ENCODE assay signal across 19 cellular contexts in the genomic region with DNA sequence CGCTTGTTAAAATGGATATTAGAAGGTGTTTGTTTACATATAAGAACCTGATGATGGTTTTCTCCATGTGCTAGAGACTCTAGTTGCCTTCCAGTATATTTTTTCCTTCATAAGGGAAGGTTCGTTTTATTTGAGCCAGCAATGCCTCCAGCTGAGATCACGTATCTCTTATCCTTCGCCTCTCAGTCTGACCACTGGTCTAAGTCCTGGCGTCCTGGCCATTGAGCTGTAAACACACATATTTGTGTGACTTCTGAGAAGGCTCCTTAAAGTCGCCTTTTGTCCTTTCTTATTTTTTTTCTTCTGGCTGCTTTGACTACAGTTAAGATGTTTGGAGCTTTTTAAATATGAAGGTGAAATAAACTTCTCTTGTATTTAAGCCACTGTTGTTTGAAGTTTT. TPM values are rescaled to one million over a fixed set of nuclear protein-coding genes. Genes with fewer than 3 reads are reported as not detected.
DNase-seq lines count a peak whose midpoint lies in the region; ATAC-seq, FAIRE-seq and TF ChIP-seq lines count a peak whose summit lies in the region.
"Had no signal": no experiment of that assay in that cellular context is flagged by ENCODE, and none has a peak within 500 bp of the region (broad histone marks: within the 10 kb centered on the region; RNA-seq: fewer than 3 reads in every experiment).

No MANE protein-coding gene starts in this region.

- H3K9me3 Mint-ChIP-seq in activated naive CD8-positive, alpha-beta T cell treated with anti-CD3 and anti-CD28 coated beads, Interleukin-2, amount 50 U/mL, for 24 hours = no peaks in the 10 kb centered on the region
- H3K9me3 Mint-ChIP-seq in activated naive CD8-positive, alpha-beta T cell treated with anti-CD3 and anti-CD28 coated beads for 36 hours = peaks cover 2% of the 10 kb centered on the region
- no peaks in the 10 kb centered on the region for H3K9me3 Mint-ChIP-seq in nephron progenitor cell
- H3K9me3 Mint-ChIP-seq: CD4-positive, CD25-positive, alpha-beta regulatory T cell; CD8-positive, alpha-beta memory T cell; H9 had no signal

- H3K36me3 ChIP-seq in SJCRH30 (0 out of 2 replicates have a peak, but pooled peaks cover 3% of the 10 kb centered on the region), K562 (ENCODE audit: control insufficient read depth, insufficient read depth, low read length) (peaks cover 16% of the 10 kb centered on the region)

- TF ChIP-seq RAD21 in K562 (CRISPR knock-in tag; conservative IDR thresholded peaks at IDR 0.05 in 1 of 2, IDR thresholded peaks at IDR 0.05 in 1 of 2) = no peak

- peaks cover 71% of the 10 kb centered on the region for H3K4me1 Mint-ChIP-seq in activated naive CD8-positive, alpha-beta T cell treated with anti-CD3 and anti-CD28 coated beads, Interleukin-2, amount 50 U/mL, for 24 hours
- H3K4me1 Mint-ChIP-seq in activated naive CD8-positive, alpha-beta T cell treated with anti-CD3 and anti-CD28 coated beads for 36 hours = peaks cover 46% of the 10 kb centered on the region
- H3K4me1 Mint-ChIP-seq in nephron progenitor cell = peaks cover 15% of the 10 kb centered on the region
- H3K4me1 Mint-ChIP-seq: H9 had no signal

- no peaks in the 10 kb centered on the region for H3K27me3 Mint-ChIP-seq in activated naive CD8-positive, alpha-beta T cell treated with anti-CD3 and anti-CD28 coated beads, Interleukin-2, amount 50 U/mL, for 24 hours
- H3K27me3 Mint-ChIP-seq in activated naive CD8-positive, alpha-beta T cell treated with anti-CD3 and anti-CD28 coated beads for 36 hours = no peaks in the 10 kb centered on the region
- no peaks in the 10 kb centered on the region for H3K27me3 Mint-ChIP-seq in nephron progenitor cell (ENCODE audit: low read depth, poor library complexity)
- H3K27me3 Mint-ChIP-seq: CD4-positive, CD25-positive, alpha-beta regulatory T cell; CD8-positive, alpha-beta memory T cell had no signal

- FAIRE-seq in K562 (lab: Jason Lieb, UNC) = peak; percentile 46
- FAIRE-seq: G401.6, GM12891, H1 had no signal

- CTCF ChIA-PET in K562 (lab: Yijun Ruan, JAX; ENCODE audit: low intra/inter-chr PET ratio) = no interaction called here

- H3K27ac Mint-ChIP-seq in activated naive CD8-positive, alpha-beta T cell treated with anti-CD3 and anti-CD28 coated beads, Interleukin-2, amount 50 U/mL, for 24 hours = peak overlapping the region; percentile 78
- H3K27ac Mint-ChIP-seq in activated naive CD8-positive, alpha-beta T cell treated with anti-CD3 and anti-CD28 coated beads for 36 hours = no peak overlapping the region
- H3K27ac Mint-ChIP-seq in nephron progenitor cell = no peak overlapping the region
- H3K27ac Mint-ChIP-seq: CD4-positive, CD25-positive, alpha-beta regulatory T cell; H9 had no signal

- H3K4me3 ChIP-seq in SJCRH30 = no peak overlapping the region
- H3K4me3 ChIP-seq in K562 = no peak overlapping the region
- H3K4me3 ChIP-seq: BLaER1 had no signal

- no peak overlapping the region for H2AFZ ChIP-seq in K562 (ENCODE audit: low read depth, low read length)

- H3K9me3 ChIP-seq in SJCRH30 (replicated peaks) = no peaks in the 10 kb centered on the region
- no peaks in the 10 kb centered on the region for H3K9me3 ChIP-seq in K562 (replicated peaks; ENCODE audit: control insufficient read depth, insufficient read depth, low read depth, low read length)
- H3K9me3 ChIP-seq: BLaER1 had no signal

- no peak for TF ChIP-seq CTCF in K562 (IDR thresholded peaks at IDR 0.05 in 2 of 3, conservative IDR thresholded peaks at IDR 0.05 in 1 of 3; ENCODE audit: insufficient read depth in 2 of 3, low read depth in 1 of 3, low read length in 3 of 3)
- no peak for TF ChIP-seq CTCF in nephron progenitor cell (IDR thresholded peaks at IDR 0.05)

- TF ChIP-seq POLR2A in K562 (conservative IDR thresholded peaks at IDR 0.05) = no peak

- peak overlapping the region; percentile 12; the same call in 1 of the 2 replicates for H3K4me2 ChIP-seq in K562 (ENCODE audit: insufficient read depth, low read length)

- POLR2A ChIA-PET in K562 (lab: Yijun Ruan, JAX) = no interaction called here

- no TSS peak for BruUV-seq in K562 (replicated peaks; lab: Mats Ljungman, UMichigan)

- H3K4me1 ChIP-seq in SJCRH30 (peaks cover 23% of the 10 kb centered on the region), K562 (replicated peaks in 1 of 2; ENCODE audit: control insufficient read depth in 2 of 2, insufficient read depth in 2 of 2, low read length in 2 of 2) (peaks cover 14 to 29% of the 10 kb centered on the region in 2 experiments)

- no peak overlapping the region for H3K9ac ChIP-seq in K562 (ENCODE audit: insufficient read depth in 1 of 2, low read depth in 2 of 2, low read length in 2 of 2)
- H3K9ac ChIP-seq: BLaER1 had no signal

- intact Hi-C loops in K562 (cut with micrococcal nuclease) = loop anchor here (5.0 kb wide), 1 partner anchor 64 kb away; no protein-coding TSS in a partner anchor

- DNase-seq in activated naive CD8-positive, alpha-beta T cell treated with anti-CD3 and anti-CD28 coated beads, Interleukin-2, amount 50 U/mL, for 24 hours = no peak
- DNase-seq in activated naive CD8-positive, alpha-beta T cell treated with anti-CD3 and anti-CD28 coated beads for 36 hours = no peak
- DNase-seq in SJCRH30 = no peak
- peak in 1 of 4 experiments; percentile 41 for DNase-seq in K562 (ENCODE audit: extremely low read depth in 1 of 4, low spot score in 3 of 4)
- DNase-seq in nephron progenitor cell = no peak
- DNase-seq in CD1c-positive myeloid dendritic cell (ENCODE audit: extremely low spot score) = no peak
- DNase-seq: 8988T; CD4-positive, CD25-positive, alpha-beta regulatory T cell; CD8-positive, alpha-beta memory T cell; COR-L47; DMS 273 treated with DMSO at 0.1 percent for 48 hours; H9 had no signal

- peaks cover 6% of the 10 kb centered on the region; the same call in 1 of the 3 replicates for H3K79me2 ChIP-seq in K562 (ENCODE audit: control insufficient read depth, insufficient read depth, low read length)

- WGBS in K562 (ENCODE audit: insufficient coverage, low coverage, missing lambda C conversion rate) = 13% methylated on average over 6 of the region's 6 CpGs

- H4K20me1 ChIP-seq in K562 (replicated peaks; ENCODE audit: control insufficient read depth, insufficient read depth, low read length) = no peaks in the 10 kb centered on the region

- in situ Hi-C loops in K562 (cut with MboI) = no loop called here

- no peaks in the 10 kb centered on the region for H3K9me1 ChIP-seq in K562 (ENCODE audit: control insufficient read depth, insufficient read depth, low read length)

- TF ChIP-seq EP300 in K562 (IDR thresholded peaks at IDR 0.05; ENCODE audit: low read length) = no peak

- no peak for ATAC-seq in activated naive CD8-positive, alpha-beta T cell treated with anti-CD3 and anti-CD28 coated beads, Interleukin-2, amount 50 U/mL, for 24 hours
- ATAC-seq in K562 = peak; percentile 72
- no peak for ATAC-seq in HG03097 (IDR thresholded peaks at IDR 0.05; ENCODE audit: low FRiP score, unreplicated experiment)

- peaks cover 60% of the 10 kb centered on the region for H3K36me3 Mint-ChIP-seq in activated naive CD8-positive, alpha-beta T cell treated with anti-CD3 and anti-CD28 coated beads, Interleukin-2, amount 50 U/mL, for 24 hours (ENCODE audit: low read depth)
- peaks cover 56% of the 10 kb centered on the region for H3K36me3 Mint-ChIP-seq in activated naive CD8-positive, alpha-beta T cell treated with anti-CD3 and anti-CD28 coated beads for 36 hours
- peaks cover 41% of the 10 kb centered on the region for H3K36me3 Mint-ChIP-seq in nephron progenitor cell (ENCODE audit: low read depth)

- H3K27ac ChIP-seq in SJCRH30 (peak overlapping the region; percentile 41), K562 (ENCODE audit: extremely low read depth, low read depth, low read length) (peak overlapping the region; percentile 53; the same call in 2 of the 3 replicates)
- H3K27ac ChIP-seq: BLaER1 had no signal

- H3K27me3 ChIP-seq in SJCRH30 = no peaks in the 10 kb centered on the region
- no peaks in the 10 kb centered on the region for H3K27me3 ChIP-seq in K562 (ENCODE audit: control insufficient read depth in 2 of 2, insufficient read depth in 2 of 2, low read length in 2 of 2)
- H3K27me3 ChIP-seq: BLaER1 had no signal

- no peak overlapping the region for H3K4me3 Mint-ChIP-seq in activated naive CD8-positive, alpha-beta T cell treated with anti-CD3 and anti-CD28 coated beads, Interleukin-2, amount 50 U/mL, for 24 hours
- H3K4me3 Mint-ChIP-seq in activated naive CD8-positive, alpha-beta T cell treated with anti-CD3 and anti-CD28 coated beads for 36 hours = no peak overlapping the region
- H3K4me3 Mint-ChIP-seq in nephron progenitor cell = no peak overlapping the region
- H3K4me3 Mint-ChIP-seq: CD4-positive, CD25-positive, alpha-beta regulatory T cell; H9 had no signal

TF ChIP-seq in K562, 482 proteins besides CTCF, POLR2A, EP300 and RAD21 (continues in another document):
- TF ChIP-seq ZNF24 (IDR thresholded peaks at IDR 0.05) (no peak), RFX1 (IDR thresholded peaks at IDR 0.05) (no peak)

RNA-seq across cellular contexts. Expression of a gene that starts 23.7 kb away (rescaled TPM):
- 1 to 10 TPM; 4.3 to 4.5 TPM for total RNA-seq in activated naive CD8-positive, alpha-beta T cell treated with anti-CD3 and anti-CD28 coated beads for 36 hours
- not detected in 2 replicates for total RNA-seq in SJCRH30 (2014; rRNA removed; shearing (Covaris generic))
- 3.6 and 4.7 TPM in 2 replicates for total RNA-seq in K562 (2011; cell fraction: chromatin; rRNA removed; ENCODE audit: low replicate concordance)
- 2.6 and 4.0 TPM in 2 replicates for total RNA-seq in K562 (2011; cell fraction: nucleolus; rRNA removed)
- 4.1 and 5.4 TPM in 2 replicates for total RNA-seq in K562 (2011; cell fraction: nucleoplasm; rRNA removed)
- total RNA-seq in K562 (2014; rRNA removed) (1.3 and 1.6 TPM in 2 replicates), K562 (2014; rRNA removed; fragmentation: Illumina TruSeq; extraction: Trizol) (2.9 and 3.5 TPM in 2 replicates), K562 (2015; rRNA removed; fragmentation: Illumina TruSeq; extraction: Trizol) (9.3 and 10.0 TPM in 2 replicates), K562 (2021) (2.3 TPM in 2 replicates)
- polyA plus RNA-seq in K562 (2011; rRNA removed) (2.6 and 9.4 TPM in 2 replicates), K562 (2014; fragmentation: Illumina TruSeq; extraction: Trizol) (3.6 and 3.7 TPM in 2 replicates), K562 (2014; fragmentation: Nextera tagmentation; extraction: Ambion mirVana) (10 to 100 TPM in 1 of 2 experiments, 1 to 10 TPM in 1; 6.9 to 10.2 TPM), K562 (2014; rRNA removed) (1.9 and 2.5 TPM in 2 replicates)
- 1.7 and 5.1 TPM in 2 replicates for polyA plus RNA-seq in K562 (2011; cell fraction: cytosol; rRNA removed)
- 0.97 and 2.6 TPM in 2 replicates for polyA plus RNA-seq in K562 (2011; cell fraction: nucleus; rRNA removed)
- polyA plus RNA-seq in K562 (2012) = 3.7 and 8.1 TPM in 2 replicates
- 2.0 and 6.3 TPM in 2 replicates for polyA minus RNA-seq in K562 (2011; rRNA and poly(A)+ RNA removed)
- polyA minus RNA-seq in K562 (2011; cell fraction: cytosol; rRNA and poly(A)+ RNA removed) = 2.6 TPM in 1 of 2 replicates, not detected in the other
- polyA minus RNA-seq in K562 (2011; cell fraction: nucleus; rRNA and poly(A)+ RNA removed) = 0.78 and 0.81 TPM in 2 replicates
- total RNA-seq: A673, H1, H9, HT-29 had no signal
- polyA plus RNA-seq: H1 had no signal
